Comparison of ENCODE assay signal across 21 cellular contexts in genomic region chr2:101302016-101302415, GRCh38. TPM values are rescaled to one million over a fixed set of nuclear protein-coding genes. Genes with fewer than 3 reads are reported as not detected.
DNase-seq lines count a peak whose midpoint lies in the region; ATAC-seq and TF ChIP-seq lines count a peak whose summit lies in the region.
"Had no signal": no experiment of that assay in that cellular context is flagged by ENCODE, and none has a peak within 500 bp of the region (broad histone marks: within the 10 kb centered on the region; RNA-seq: fewer than 3 reads in every experiment).

No MANE protein-coding gene starts in this region.

- peaks cover 78% of the 10 kb centered on the region for H3K4me1 ChIP-seq in CD8-positive, alpha-beta T cell (ENCODE audit: insufficient read depth, low read length)

- H3K27me3 Mint-ChIP-seq in CD8-positive, alpha-beta T cell (ENCODE audit: low read depth), result no peaks in the 10 kb centered on the region
- H3K27me3 Mint-ChIP-seq in WTC11 (ENCODE audit: low read depth), result peaks cover under 1% of the 10 kb centered on the region; the same call in 1 of the 2 replicates
- H3K27me3 Mint-ChIP-seq in natural killer cell (ENCODE audit: low read depth in 2 of 2), result no peaks in the 10 kb centered on the region
- no peaks in the 10 kb centered on the region for H3K27me3 Mint-ChIP-seq in T-helper 2 cell treated with Interferon-gamma antibody and Interleukin-4, amounts not matched to agents 5 μg/mL and 100 μg/mL, for 36 hours (ENCODE audit: low read depth)
- H3K27me3 Mint-ChIP-seq: activated CD4-positive, alpha-beta memory T cell treated with anti-CD3 and anti-CD28 coated beads for 36 hours had no signal

- POLR2A ChIA-PET in CD8-positive, alpha-beta T cell (lab: Charles Lee), result interaction anchor here (1.2 kb wide), 1 partner anchor 9 kb away, joined by 4 read pairs; no protein-coding TSS in a partner anchor
- POLR2A ChIA-PET in WTC11 (lab: Charles Lee), result no interaction called here

- no peak for ATAC-seq in CD8-positive, alpha-beta T cell
- ATAC-seq in WTC11, result no peak
- ATAC-seq in natural killer cell, result no peak
- ATAC-seq in GM19395 (IDR thresholded peaks at IDR 0.05; ENCODE audit: unreplicated experiment), result no peak
- ATAC-seq: heart left ventricle, Panc1 had no signal

- peak overlapping the region; percentile 19 for H3K4me3 Mint-ChIP-seq in CD8-positive, alpha-beta T cell
- H3K4me3 Mint-ChIP-seq in WTC11 (no peak overlapping the region), natural killer cell (peak overlapping the region; percentile 70)
- H3K4me3 Mint-ChIP-seq in T-helper 2 cell treated with Interferon-gamma antibody and Interleukin-4, amounts not matched to agents 5 μg/mL and 100 μg/mL, for 36 hours, result no peak overlapping the region
- H3K4me3 Mint-ChIP-seq: activated CD4-positive, alpha-beta memory T cell treated with anti-CD3 and anti-CD28 coated beads for 36 hours had no signal

- H3K9me3 Mint-ChIP-seq in CD8-positive, alpha-beta T cell, result no peaks in the 10 kb centered on the region
- H3K9me3 Mint-ChIP-seq in WTC11 (no peaks in the 10 kb centered on the region), natural killer cell (no peaks in the 10 kb centered on the region)
- H3K9me3 Mint-ChIP-seq in T-helper 2 cell treated with Interferon-gamma antibody and Interleukin-4, amounts not matched to agents 5 μg/mL and 100 μg/mL, for 36 hours, result no peaks in the 10 kb centered on the region
- H3K9me3 Mint-ChIP-seq: activated CD4-positive, alpha-beta memory T cell treated with anti-CD3 and anti-CD28 coated beads for 36 hours had no signal

- H3K36me3 Mint-ChIP-seq in CD8-positive, alpha-beta T cell, result peaks cover 57% of the 10 kb centered on the region
- H3K36me3 Mint-ChIP-seq in WTC11, result peaks cover 15% of the 10 kb centered on the region
- H3K36me3 Mint-ChIP-seq in natural killer cell, result no peaks in the 10 kb centered on the region
- H3K36me3 Mint-ChIP-seq in T-helper 2 cell treated with Interferon-gamma antibody and Interleukin-4, amounts not matched to agents 5 μg/mL and 100 μg/mL, for 36 hours (ENCODE audit: low read depth), result peaks cover 64% of the 10 kb centered on the region

- no peaks in the 10 kb centered on the region for H3K9me3 ChIP-seq in CD8-positive, alpha-beta T cell (ENCODE audit: low read length)
- H3K9me3 ChIP-seq: heart left ventricle, stomach, tibial artery had no signal

- no peak for TF ChIP-seq CTCF in CD8-positive, alpha-beta T cell (IDR thresholded peaks at IDR 0.05)
- TF ChIP-seq CTCF in WTC11 (IDR thresholded peaks at IDR 0.05) (no peak), natural killer cell (IDR thresholded peaks at IDR 0.05) (no peak)

- intact Hi-C loops in CD8-positive, alpha-beta T cell (cut with DNase I, micrococcal nuclease), result loop anchor here (10.0 kb wide), 2 partner anchors 393 to 717 kb away; partner anchors contain the start of gene MAP4K4 (in 1 of the 2)
- intact Hi-C loops in natural killer cell (cut with micrococcal nuclease), result loop anchor here (10.0 kb wide), 1 partner anchor 717 kb away; no protein-coding TSS in a partner anchor

- H3K27ac Mint-ChIP-seq in CD8-positive, alpha-beta T cell, result peak overlapping the region; percentile 80
- H3K27ac Mint-ChIP-seq in WTC11 (peak overlapping the region; percentile 73; the same call in 1 of the 2 replicates), natural killer cell (peak overlapping the region in 1 of 2 donors; percentile 98)
- H3K27ac Mint-ChIP-seq in T-helper 2 cell treated with Interferon-gamma antibody and Interleukin-4, amounts not matched to agents 5 μg/mL and 100 μg/mL, for 36 hours, result no peak overlapping the region
- H3K27ac Mint-ChIP-seq: activated CD4-positive, alpha-beta memory T cell treated with anti-CD3 and anti-CD28 coated beads for 36 hours had no signal

- CTCF ChIA-PET in CD8-positive, alpha-beta T cell (lab: Charles Lee), result interaction anchor here (0.9 to 3.5 kb wide), 3 partner anchors 27 to 529 kb away, joined by 3 to 23 read pairs (median 3); no protein-coding TSS in a partner anchor
- CTCF ChIA-PET in WTC11 (lab: Charles Lee), result no interaction called here

- no peaks in the 10 kb centered on the region for H3K36me3 ChIP-seq in CD8-positive, alpha-beta T cell (ENCODE audit: insufficient read depth, low read length)

- no peaks in the 10 kb centered on the region for H3K27me3 ChIP-seq in CD8-positive, alpha-beta T cell (ENCODE audit: insufficient read depth, low read length)
- H3K27me3 ChIP-seq: heart left ventricle, stomach, tibial artery had no signal

- no peak overlapping the region for H3K27ac ChIP-seq in CD8-positive, alpha-beta T cell (ENCODE audit: low read depth, low read length)
- H3K27ac ChIP-seq: heart left ventricle, stomach, tibial artery had no signal

- H3K4me3 ChIP-seq in CD8-positive, alpha-beta T cell (ENCODE audit: low read depth, low read length), result no peak overlapping the region
- H3K4me3 ChIP-seq: heart left ventricle, lung, tibial artery had no signal

- DNase-seq in NCI-H510A treated with DMSO at 0.1 percent for 48 hours (lab: John Stamatoyannopoulos, UW) (peak; percentile 35), NCI-H510A (lab: John Stamatoyannopoulos, UW) (no peak), WTC11 (ENCODE audit: low spot score) (no peak), natural killer cell (no peak)
- DNase-seq in CD8-positive, alpha-beta T cell, result no peak
- DNase-seq in stimulated activated CD4-positive, alpha-beta T cell treated with anti-CD3 and anti-CD28 coated beads, Interleukin-12 subunit alpha, Interleukin-12 subunit beta, amount 100 ng/mL, for 4 hours, result no peak
- no peak for DNase-seq in T-helper 2 cell treated with Interferon-gamma antibody and Interleukin-4, amounts not matched to agents 5 μg/mL and 100 μg/mL, for 36 hours (ENCODE audit: low spot score)
- DNase-seq: activated CD4-positive, alpha-beta memory T cell treated with anti-CD3 and anti-CD28 coated beads for 36 hours; activated CD8-positive, alpha-beta memory T cell treated with anti-CD3 and anti-CD28 coated beads, Interleukin-2, amount 50 U/mL, for 48 hours; activated effector memory CD4-positive, alpha-beta T cell treated with Interleukin-2 at 50 U/mL for 16 hours; GDM1; H7; heart left ventricle; Kasumi-1; NCI-H524; SHP77; stomach; tibial artery had no signal

- H3K4me1 Mint-ChIP-seq in CD8-positive, alpha-beta T cell (ENCODE audit: low read depth), result peaks cover 95% of the 10 kb centered on the region
- H3K4me1 Mint-ChIP-seq in WTC11 (peaks cover 37% of the 10 kb centered on the region), natural killer cell (peaks cover 94 to 95% of the 10 kb centered on the region in 2 donors)
- H3K4me1 Mint-ChIP-seq in T-helper 2 cell treated with Interferon-gamma antibody and Interleukin-4, amounts not matched to agents 5 μg/mL and 100 μg/mL, for 36 hours (ENCODE audit: low read depth), result peaks cover 63% of the 10 kb centered on the region

TF ChIP-seq in WTC11, 78 proteins besides CTCF, POLR2A, EP300 and RAD21 (continues in another document):
- TF ChIP-seq RELA (CRISPR knock-in tag; IDR thresholded peaks at IDR 0.05; ENCODE audit: borderline replicate concordance) (no peak), ATF3 (CRISPR knock-in tag; conservative IDR thresholded peaks at IDR 0.05) (no peak), MXD4 (CRISPR knock-in tag; IDR thresholded peaks at IDR 0.05; ENCODE audit: borderline replicate concordance) (no peak), FOXP1 (CRISPR knock-in tag; IDR thresholded peaks at IDR 0.05; ENCODE audit: borderline replicate concordance) (no peak), CREM (CRISPR knock-in tag; IDR thresholded peaks at IDR 0.05) (no peak), ATF1 (CRISPR knock-in tag; IDR thresholded peaks at IDR 0.05) (no peak), SP1 (CRISPR knock-in tag; conservative IDR thresholded peaks at IDR 0.05) (no peak), EMX1 (CRISPR knock-in tag; IDR thresholded peaks at IDR 0.05) (no peak), CREB1 (CRISPR knock-in tag; IDR thresholded peaks at IDR 0.05) (no peak), SMAD3 (CRISPR knock-in tag; IDR thresholded peaks at IDR 0.05; ENCODE audit: borderline replicate concordance) (no peak), TEAD4 (CRISPR knock-in tag; IDR thresholded peaks at IDR 0.05) (no peak), OVOL2 (CRISPR knock-in tag; IDR thresholded peaks at IDR 0.05; ENCODE audit: borderline replicate concordance) (no peak)

RNA-seq across cellular contexts. Expression of gene RNF149, which starts 6.5 kb away (rescaled TPM):
- total RNA-seq in CD8-positive, alpha-beta T cell, result 100 to 1,000 TPM; 128 to 129 TPM
- 25.6 to 30.0 TPM (median 28.4 TPM) in 3 replicates for total RNA-seq in WTC11 (2021)
- total RNA-seq in natural killer cell, result 100 to 1,000 TPM; 133 to 151 (median 149) TPM

RNA-seq across cellular contexts. Expression of gene CNOT11, which starts 49.3 kb away (rescaled TPM):
- 10 to 100 TPM; 41.9 to 43.0 TPM for total RNA-seq in CD8-positive, alpha-beta T cell
- total RNA-seq in WTC11 (2021) (47.4 to 54.0 TPM (median 48.9 TPM) in 3 replicates), natural killer cell (10 to 100 TPM; 41.7 to 49.8 (median 46.0) TPM)

Comparison
In these comparisons a context has a peak if more than half of its experiments do, and no peak if none do; other contexts are left out.
1. H3K4me3 Mint-ChIP-seq: peak in CD8-positive, alpha-beta T cell (single experiment) and natural killer cell (single experiment); none in WTC11 (single experiment) and T-helper 2 cell treated with Interferon-gamma antibody and Interleukin-4, amounts not matched to agents 5 μg/mL and 100 μg/mL, for 36 hours (single experiment).